ENCODE assay signal across 21 cellular contexts in genomic region chr2:102460467-102460866, GRCh38. TPM values are rescaled to one million over a fixed set of nuclear protein-coding genes. Genes with fewer than 3 reads are reported as not detected.
A peak's percentile ranks its signal among the peaks of the same experiment; 100 is the strongest.
DNase-seq lines count a peak whose midpoint lies in the region; ATAC-seq, FAIRE-seq and TF ChIP-seq lines count a peak whose summit lies in the region.
"Had no signal": no experiment of that assay in that cellular context is flagged by ENCODE, and none has a peak within 500 bp of the region (broad histone marks: within the 10 kb centered on the region; RNA-seq: fewer than 3 reads in every experiment).

No MANE protein-coding gene starts in this region.

- no peak overlapping the region for H2AFZ ChIP-seq in HepG2 (ENCODE audit: low read length)
- H2AFZ ChIP-seq: GM23338 had no signal

- no peak overlapping the region for H3K27ac ChIP-seq in HepG2 (ENCODE audit: extremely low read length, insufficient read depth, low read length)
- no peak overlapping the region for H3K27ac ChIP-seq in right lobe of liver
- H3K27ac ChIP-seq in Panc1 (ENCODE audit: low read length), result no peak overlapping the region
- no peak overlapping the region for H3K27ac ChIP-seq in foreskin keratinocyte
- H3K27ac ChIP-seq in left lung, result no peak overlapping the region
- H3K27ac ChIP-seq: A549 had no signal

- peak; percentile 4 for FAIRE-seq in HepG2 (lab: Jason Lieb, UNC)
- FAIRE-seq: A549, D721Med, GM12878, GM18507, HTR-8/SVneo had no signal

- DNase-seq in HepG2 (ENCODE audit: low spot score), result no peak
- no peak for DNase-seq in right lobe of liver
- DNase-seq in NB4 (ENCODE audit: low read depth), result peak; percentile 14
- DNase-seq in Panc1 (ENCODE audit: low read depth, low spot score), result no peak
- DNase-seq in foreskin keratinocyte, result no peak
- no peak for DNase-seq in NCI-H1105 (lab: John Stamatoyannopoulos, UW)
- DNase-seq in cerebellar cortex (ENCODE audit: low spot score), result no peak
- no peak for DNase-seq in left lung
- DNase-seq: CD8-positive, alpha-beta T cell; COR-L47; DMS79; H7 had no signal

- H3K4me3 ChIP-seq in HepG2 (replicated peaks in 1 of 3; ENCODE audit: insufficient read depth in 1 of 3, low read depth in 2 of 3, low read length in 3 of 3) (no peak overlapping the region), right lobe of liver (no peak overlapping the region), NB4 (ENCODE audit: low read depth, low read length) (no peak overlapping the region), Panc1 (ENCODE audit: low read depth in 2 of 2, low read length in 2 of 2) (no peak overlapping the region), left lung (no peak overlapping the region)
- H3K4me3 ChIP-seq: A549, GM12878, GM23338 had no signal

- ATAC-seq in HepG2 (no peak), right lobe of liver (no peak), Panc1 (no peak), foreskin keratinocyte (no peak), left lung (no peak)
- ATAC-seq: A549; CD8-positive, alpha-beta T cell; GM12878; GM23338 had no signal

- H3K9me3 ChIP-seq in HepG2 (ENCODE audit: low read length) (no peaks in the 10 kb centered on the region), right lobe of liver (no peaks in the 10 kb centered on the region), Panc1 (ENCODE audit: control insufficient read depth, insufficient read depth, low read depth, low read length) (no peaks in the 10 kb centered on the region), left lung (no peaks in the 10 kb centered on the region)
- H3K9me3 ChIP-seq: A549 had no signal

- BruUV-seq in HepG2 (replicated peaks; lab: Mats Ljungman, UMichigan) (no TSS peak), Panc1 (replicated peaks; lab: Mats Ljungman, UMichigan) (no TSS peak)

- CTCF ChIA-PET in HepG2 (lab: Yijun Ruan, JAX; ENCODE audit: low intra/inter-chr PET ratio, low total read pairs), result no interaction called here
- CTCF ChIA-PET in Panc1 (lab: Charles Lee), result interaction anchor here (0.7 kb wide), 2 partner anchors 81 to 317 kb away, joined by 3 to 4 read pairs; no protein-coding TSS in a partner anchor

- intact Hi-C loops in HepG2 (cut with micrococcal nuclease; ENCODE audit: unreplicated experiment) (no loop called here), right lobe of liver (cut with DNase I) (no loop called here), Panc1 (cut with micrococcal nuclease; ENCODE audit: unreplicated experiment) (no loop called here), left lung (cut with DNase I) (no loop called here)

- H3K27me3 ChIP-seq in HepG2 (ENCODE audit: control insufficient read depth in 1 of 2, insufficient read depth in 2 of 2, low read length in 2 of 2) (no peaks in the 10 kb centered on the region; a peak in 1 of 5 replicates), right lobe of liver (no peaks in the 10 kb centered on the region), Panc1 (ENCODE audit: control insufficient read depth, insufficient read depth, low read length) (no peaks in the 10 kb centered on the region; the same call in 1 of the 2 replicates), foreskin keratinocyte (peaks cover 12% of the 10 kb centered on the region), left lung (no peaks in the 10 kb centered on the region)

- WGBS in HepG2 (ENCODE audit: low lambda C conversion rate), result 4% methylated on average over 1 of the region's 1 CpG
- WGBS in right lobe of liver (ENCODE audit: insufficient coverage, low coverage, low lambda C conversion rate, missing lambda C conversion rate), result 43% methylated on average over 1 of the region's 1 CpG

- no peak for TF ChIP-seq POLR2A in HepG2 (IDR thresholded peaks at IDR 0.05; ENCODE audit: insufficient read depth in 1 of 2, low read depth in 2 of 2, low read length in 2 of 2)
- no peak for TF ChIP-seq POLR2A in right lobe of liver (IDR thresholded peaks at IDR 0.05)
- TF ChIP-seq POLR2A in NB4 (IDR thresholded peaks at IDR 0.05; ENCODE audit: extremely low read depth, insufficient read length), result no peak

- TF ChIP-seq CTCF in HepG2 (CRISPR knock-in tag; IDR thresholded peaks at IDR 0.05) (0 out of 2 replicates have a peak, but pooled peaks have one; percentile 8), right lobe of liver (IDR thresholded peaks at IDR 0.05) (no peak), NB4 (IDR thresholded peaks at IDR 0.05; ENCODE audit: low read depth, low read length) (no peak), Panc1 (IDR thresholded peaks at IDR 0.05) (peak; percentile 7; the same call in 1 of the 2 replicates), foreskin keratinocyte (conservative IDR thresholded peaks at IDR 0.05) (peak; percentile 44), left lung (IDR thresholded peaks at IDR 0.05) (no peak)

- no peak overlapping the region for H3K4me2 ChIP-seq in HepG2 (ENCODE audit: low read depth, low read length)
- H3K4me2 ChIP-seq: A549, GM23338 had no signal

- POLR2A ChIA-PET in HepG2 (lab: Yijun Ruan, JAX) (no interaction called here), Panc1 (lab: Charles Lee) (no interaction called here)

- H3K79me2 ChIP-seq in HepG2 (ENCODE audit: insufficient read depth, low read length), result no peaks in the 10 kb centered on the region

- TF ChIP-seq RAD21 in HepG2 (CRISPR knock-in tag; IDR thresholded peaks at IDR 0.05), result no peak

- no peaks in the 10 kb centered on the region for H3K36me3 ChIP-seq in HepG2 (replicated peaks in 1 of 2; ENCODE audit: control insufficient read depth in 1 of 2, insufficient read depth in 2 of 2, low read length in 2 of 2)
- H3K36me3 ChIP-seq in right lobe of liver, result no peaks in the 10 kb centered on the region
- no peaks in the 10 kb centered on the region for H3K36me3 ChIP-seq in Panc1 (ENCODE audit: control insufficient read depth, insufficient read depth, low read length)
- H3K36me3 ChIP-seq in left lung, result no peaks in the 10 kb centered on the region

- H3K4me1 ChIP-seq in HepG2 (ENCODE audit: insufficient read depth, low read length) (no peaks in the 10 kb centered on the region), right lobe of liver (no peaks in the 10 kb centered on the region), Panc1 (ENCODE audit: control insufficient read depth, insufficient read depth, low read length) (no peaks in the 10 kb centered on the region), foreskin keratinocyte (no peaks in the 10 kb centered on the region), left lung (no peaks in the 10 kb centered on the region)
- H3K4me1 ChIP-seq: A549 had no signal

- TF ChIP-seq EP300 in HepG2 (IDR thresholded peaks at IDR 0.05; ENCODE audit: low read depth in 2 of 2, low read length in 2 of 2), result no peak
- no peak for TF ChIP-seq EP300 in HepG2 (CRISPR knock-in tag; IDR thresholded peaks at IDR 0.05; ENCODE audit: borderline replicate concordance)

- no peaks in the 10 kb centered on the region for H4K20me1 ChIP-seq in HepG2 (ENCODE audit: insufficient read depth, low read length)

- in situ Hi-C loops in HepG2 (cut with HindIII; ENCODE audit: extremely low pct_ligation_motif_present, low pct_unique_long_range_greater_than_20kb), result no loop called here
- in situ Hi-C loops in Panc1 (cut with HindIII; ENCODE audit: low pct_unique_long_range_greater_than_20kb, low sequenced_read_pairs), result no loop called here

- H3K9ac ChIP-seq in HepG2 (ENCODE audit: insufficient read depth, low read depth, low read length), result no peak overlapping the region

RNA-seq across cellular contexts. Expression of gene SLC9A4, which starts 12.6 kb away (rescaled TPM):
- total RNA-seq in HepG2 (2016; rRNA removed; fragmentation: Illumina TruSeq; extraction: Trizol) (not detected in 2 replicates), right lobe of liver (not detected), Panc1 (2021; ENCODE audit: unreplicated experiment) (not detected), foreskin keratinocyte (not detected in 2 replicates), left lung (not detected)
- total RNA-seq in HepG2 (2016; cell fraction: cytosol; rRNA removed; fragmentation: Illumina TruSeq; extraction: Trizol; ENCODE audit: low read depth), result not detected in 2 replicates
- not detected in 2 replicates for total RNA-seq in HepG2 (2016; cell fraction: insoluble cytoplasmic fraction; rRNA removed; fragmentation: Illumina TruSeq; extraction: Trizol)
- not detected in 2 replicates for total RNA-seq in HepG2 (2016; cell fraction: membrane; rRNA removed; fragmentation: Illumina TruSeq; extraction: Trizol)
- not detected in 2 replicates for total RNA-seq in HepG2 (2016; cell fraction: nucleus; rRNA removed; fragmentation: Illumina TruSeq; extraction: Trizol)
- polyA plus RNA-seq in HepG2 (2011; rRNA removed) (not detected in 2 replicates), foreskin keratinocyte (not detected in 2 replicates)
- polyA plus RNA-seq in HepG2 (2011; cell fraction: cytosol; rRNA removed), result not detected in 2 replicates
- polyA plus RNA-seq in HepG2 (2011; cell fraction: nucleus; rRNA removed), result not detected in 2 replicates
- not detected in 2 replicates for polyA plus RNA-seq in HepG2 (2012)
- polyA plus RNA-seq in HepG2 (2016; cell fraction: cytosol; fragmentation: Illumina TruSeq; extraction: Trizol; ENCODE audit: low read depth), result not detected in 2 replicates
- not detected in 2 replicates for polyA plus RNA-seq in HepG2 (2016; cell fraction: insoluble cytoplasmic fraction; fragmentation: Illumina TruSeq; extraction: Trizol; ENCODE audit: low read depth)
- not detected in 2 replicates for polyA plus RNA-seq in HepG2 (2016; cell fraction: membrane; fragmentation: Illumina TruSeq; extraction: Trizol; ENCODE audit: low read depth)
- not detected in 2 replicates for polyA plus RNA-seq in HepG2 (2016; cell fraction: nucleus; fragmentation: Illumina TruSeq; extraction: Trizol; ENCODE audit: insufficient read depth, low read depth)
- polyA minus RNA-seq in HepG2 (2011; rRNA and poly(A)+ RNA removed; ENCODE audit: low replicate concordance), result 0.04 TPM in 1 of 2 replicates, not detected in the other
- not detected in 2 replicates for polyA minus RNA-seq in HepG2 (2011; cell fraction: cytosol; rRNA and poly(A)+ RNA removed)
- polyA minus RNA-seq in HepG2 (2011; cell fraction: nucleus; rRNA and poly(A)+ RNA removed), result 0.12 and 0.13 TPM in 2 replicates
- not detected for polyA plus RNA-seq in Panc1 (2012; ENCODE audit: insufficient read length)
- total RNA-seq: CD8-positive, alpha-beta T cell; G401; GM23338; H7 had no signal
- polyA plus RNA-seq: A549, BJ, CD14-positive monocyte, GM12878, GM23338 had no signal

RNA-seq across cellular contexts. Expression of gene IL18RAP, which starts 37.5 kb away (rescaled TPM):
- total RNA-seq in HepG2 (2016; rRNA removed; fragmentation: Illumina TruSeq; extraction: Trizol) (not detected in 2 replicates), right lobe of liver (1 to 10 TPM in 2 of 6 experiments, under 1 TPM in 4; 0.22 to 2.7 (median 0.67) TPM), Panc1 (2021; ENCODE audit: unreplicated experiment) (not detected), foreskin keratinocyte (not detected in 2 replicates), left lung (10 to 100 TPM in 1 of 2 donors, under 1 TPM in 1; 0.64 to 15.2 TPM)
- total RNA-seq in HepG2 (2016; cell fraction: cytosol; rRNA removed; fragmentation: Illumina TruSeq; extraction: Trizol; ENCODE audit: low read depth), result not detected in 2 replicates
- not detected in 2 replicates for total RNA-seq in HepG2 (2016; cell fraction: insoluble cytoplasmic fraction; rRNA removed; fragmentation: Illumina TruSeq; extraction: Trizol)
- total RNA-seq in HepG2 (2016; cell fraction: membrane; rRNA removed; fragmentation: Illumina TruSeq; extraction: Trizol), result not detected in 2 replicates
- not detected in 2 replicates for total RNA-seq in HepG2 (2016; cell fraction: nucleus; rRNA removed; fragmentation: Illumina TruSeq; extraction: Trizol)
- polyA plus RNA-seq in HepG2 (2011; rRNA removed) (0.05 TPM in 1 of 2 replicates, not detected in the other), foreskin keratinocyte (not detected in 2 replicates)
- polyA plus RNA-seq in HepG2 (2011; cell fraction: cytosol; rRNA removed), result not detected in 2 replicates
- polyA plus RNA-seq in HepG2 (2011; cell fraction: nucleus; rRNA removed), result not detected in 2 replicates
- polyA plus RNA-seq in HepG2 (2012), result not detected in 2 replicates
- not detected in 2 replicates for polyA plus RNA-seq in HepG2 (2016; cell fraction: cytosol; fragmentation: Illumina TruSeq; extraction: Trizol; ENCODE audit: low read depth)
- polyA plus RNA-seq in HepG2 (2016; cell fraction: insoluble cytoplasmic fraction; fragmentation: Illumina TruSeq; extraction: Trizol; ENCODE audit: low read depth), result not detected in 2 replicates
- not detected in 2 replicates for polyA plus RNA-seq in HepG2 (2016; cell fraction: membrane; fragmentation: Illumina TruSeq; extraction: Trizol; ENCODE audit: low read depth)
- not detected in 2 replicates for polyA plus RNA-seq in HepG2 (2016; cell fraction: nucleus; fragmentation: Illumina TruSeq; extraction: Trizol; ENCODE audit: insufficient read depth, low read depth)
- not detected in 2 replicates for polyA minus RNA-seq in HepG2 (2011; rRNA and poly(A)+ RNA removed; ENCODE audit: low replicate concordance)
- not detected in 2 replicates for polyA minus RNA-seq in HepG2 (2011; cell fraction: cytosol; rRNA and poly(A)+ RNA removed)
- not detected in 2 replicates for polyA minus RNA-seq in HepG2 (2011; cell fraction: nucleus; rRNA and poly(A)+ RNA removed)
- polyA plus RNA-seq in Panc1 (2012; ENCODE audit: insufficient read length), result not detected
- total RNA-seq: G401, GM23338, H7 had no signal
- polyA plus RNA-seq: BJ, CD14-positive monocyte, GM23338 had no signal

Comparison
In these comparisons a context has a peak if more than half of its experiments do, and no peak if none do; other contexts are left out.
1. CTCF ChIP-seq: peak in HepG2 (single experiment), Panc1 (single experiment) and foreskin keratinocyte (single experiment); none in right lobe of liver (0 of 4), NB4 (single experiment) and left lung (0 of 2).